ENCODE assay signal across 8 cellular contexts in genomic region chrX:54439967-54440871, GRCh38. TPM values are rescaled to one million over a fixed set of nuclear protein-coding genes. Genes with fewer than 3 reads are reported as not detected.
DNase-seq lines count a peak whose midpoint lies in the region; ATAC-seq and TF ChIP-seq lines count a peak whose summit lies in the region.

Gene TSR2, plus strand, starts transcription at chrX:54440404. Its CDS starts 18 bp downstream, at chrX:54440422.

- TF ChIP-seq CTCF in OCI-LY1 (IDR thresholded peaks at IDR 0.05; ENCODE audit: low read length) (no peak), mucosa of descending colon (IDR thresholded peaks at IDR 0.05) (no peak)

- H3K4me1 ChIP-seq in HUES64 (ENCODE audit: insufficient read depth, low read length) (peaks cover 5% of the 10 kb centered on the region; the same call in 1 of the 2 replicates), OCI-LY1 (ENCODE audit: insufficient read depth, low read length, severe bottlenecking) (peaks cover 21% of the 10 kb centered on the region), mucosa of descending colon (ENCODE audit: low read depth) (peaks cover 4% of the 10 kb centered on the region)

- H3K4me2 ChIP-seq in OCI-LY1 (ENCODE audit: low read length), result peak within 1 kb of the TSS; percentile 66

- peak within 1 kb of the TSS; percentile 91 for H3K4me3 ChIP-seq in HUES64 (ENCODE audit: low read length)
- peak within 1 kb of the TSS; percentile 74 for H3K4me3 ChIP-seq in OCI-LY1 (ENCODE audit: low read depth, low read length, poor library complexity, severe bottlenecking)
- H3K4me3 ChIP-seq in mucosa of descending colon, result peak within 1 kb of the TSS; percentile 55

- intact Hi-C loops in mucosa of descending colon (cut with DNase I, micrococcal nuclease), result no loop called here

- no peaks in the 10 kb centered on the region for H3K27me3 ChIP-seq in HUES64 (ENCODE audit: insufficient read depth, low read length)
- H3K27me3 ChIP-seq in OCI-LY1 (ENCODE audit: insufficient read depth, low read length), result no peaks in the 10 kb centered on the region

- DNase-seq in DMS 273 (lab: John Stamatoyannopoulos, UW; ENCODE audit: unreplicated experiment) (peak; percentile 94), epidermal melanocyte (ENCODE audit: insufficient read length, low spot score) (peak; percentile 43), mucosa of descending colon (peak; percentile 82 to 85 (median 83))
- DNase-seq in activated CD8-positive, alpha-beta memory T cell treated with anti-CD3 and anti-CD28 coated beads, Interleukin-2, amount 50 U/mL, for 48 hours, result peak; percentile 79
- peak; percentile 26 to 54 for DNase-seq in stimulated activated CD8-positive, alpha-beta memory T cell treated with anti-CD3 and anti-CD28 coated beads, Interleukin-4, amount 100 ng/mL, for 1 hour (ENCODE audit: low read depth in 2 of 2, low spot score in 1 of 2)

- H3K79me2 ChIP-seq in OCI-LY1 (ENCODE audit: insufficient read depth, low read length), result peaks cover 19% of the 10 kb centered on the region

- H3K27ac ChIP-seq in HUES64 (ENCODE audit: low read depth, low read length) (peak within 1 kb of the TSS; percentile 60; the same call in 1 of the 2 replicates), OCI-LY1 (ENCODE audit: low read depth, low read length, poor library complexity, severe bottlenecking) (no peak within 1 kb of the TSS)

- H3K36me3 ChIP-seq in HUES64 (ENCODE audit: insufficient read depth, low read length) (peaks cover 26% of the 10 kb centered on the region), OCI-LY1 (ENCODE audit: insufficient read depth, low read length) (peaks cover 8% of the 10 kb centered on the region; the same call in 1 of the 2 replicates), mucosa of descending colon (ENCODE audit: low read depth) (no peaks in the 10 kb centered on the region)

- WGBS in HUES64, result under 1% methylated on average over 40 of the region's 40 CpGs

- peak within 1 kb of the TSS; percentile 92 for H3K9ac ChIP-seq in HUES64 (ENCODE audit: low read depth, low read length)
- peak within 1 kb of the TSS; percentile 68 for H3K9ac ChIP-seq in OCI-LY1 (ENCODE audit: low read length)

- H3K9me2 ChIP-seq in OCI-LY1 (ENCODE audit: low read depth, low read length), result no peaks in the 10 kb centered on the region

- peak; percentile 97 for ATAC-seq in GM21515 (IDR thresholded peaks at IDR 0.05; ENCODE audit: unreplicated experiment)
- ATAC-seq in mucosa of descending colon, result peak; percentile 99

- peak within 1 kb of the TSS; percentile 79; the same call in 1 of the 2 replicates for H2AFZ ChIP-seq in OCI-LY1 (ENCODE audit: low read length)

- H4K20me1 ChIP-seq in OCI-LY1 (ENCODE audit: insufficient read depth, low read length), result no peaks in the 10 kb centered on the region

- no peaks in the 10 kb centered on the region for H3F3A ChIP-seq in OCI-LY1 (ENCODE audit: insufficient read depth, low read length)

- H3K9me3 ChIP-seq in HUES64 (ENCODE audit: insufficient read depth, low read depth, low read length) (no peaks in the 10 kb centered on the region), OCI-LY1 (ENCODE audit: low read length) (no peaks in the 10 kb centered on the region), mucosa of descending colon (no peaks in the 10 kb centered on the region)

RNA-seq across cellular contexts. Expression of gene TSR2, which starts in this region (rescaled TPM):
- polyA plus RNA-seq in HUES64 (2013, experiment 1 of 2), result 30.3 TPM
- 26.9 TPM for polyA plus RNA-seq in HUES64 (2013, experiment 2 of 2)
- total RNA-seq in mucosa of descending colon, result 10 to 100 TPM; 36.4 to 49.0 (median 36.7) TPM

Comparison
In these comparisons a context has a peak if more than half of its experiments do, and no peak if none do; other contexts are left out.
1. DNase-seq: peak in every context shown above with its lines; median percentile 94 in DMS 273; 83 in mucosa of descending colon; 79 in activated CD8-positive, alpha-beta memory T cell treated with anti-CD3 and anti-CD28 coated beads, Interleukin-2, amount 50 U/mL, for 48 hours; 43 in epidermal melanocyte; 40 in stimulated activated CD8-positive, alpha-beta memory T cell treated with anti-CD3 and anti-CD28 coated beads, Interleukin-4, amount 100 ng/mL, for 1 hour.